1 cellular context compared by ENCODE assay signal in genomic region chr2:21032338-21033236, GRCh38.
A peak's percentile ranks its signal among the peaks of the same experiment; 100 is the strongest.
TF ChIP-seq lines count a peak whose summit lies in the region.

No MANE protein-coding gene starts in this region.

TF ChIP-seq in HepG2, 621 proteins besides CTCF, POLR2A, EP300 and RAD21 (continued from another document and continues in another):
- no peak for TF ChIP-seq RERE (CRISPR knock-in tag; IDR thresholded peaks at IDR 0.05; ENCODE audit: low read depth)
- no peak for TF ChIP-seq ZNF577 (CRISPR knock-in tag; IDR thresholded peaks at IDR 0.05; ENCODE audit: borderline replicate concordance, low read depth)
- TF ChIP-seq HDAC6 (IDR thresholded peaks at IDR 0.05; ENCODE audit: low read depth, low read length) = no peak
- TF ChIP-seq ZNF510 (CRISPR knock-in tag; IDR thresholded peaks at IDR 0.05; ENCODE audit: low read depth) = no peak
- 0 out of 2 replicates have a peak, but pooled peaks have one; percentile 20 for TF ChIP-seq ZNF766 (CRISPR knock-in tag; IDR thresholded peaks at IDR 0.05; ENCODE audit: borderline replicate concordance)
- TF ChIP-seq NR2F6 (IDR thresholded peaks at IDR 0.05) = no peak
- TF ChIP-seq NR2F6 (CRISPR knock-in tag; IDR thresholded peaks at IDR 0.05) = no peak
- TF ChIP-seq NR3C1 (CRISPR knock-in tag; IDR thresholded peaks at IDR 0.05) = no peak
- TF ChIP-seq DR1 (CRISPR knock-in tag; IDR thresholded peaks at IDR 0.05) = no peak
- TF ChIP-seq ZNF747 (CRISPR knock-in tag; IDR thresholded peaks at IDR 0.05; ENCODE audit: borderline replicate concordance) = no peak
- TF ChIP-seq, protein P1, sequence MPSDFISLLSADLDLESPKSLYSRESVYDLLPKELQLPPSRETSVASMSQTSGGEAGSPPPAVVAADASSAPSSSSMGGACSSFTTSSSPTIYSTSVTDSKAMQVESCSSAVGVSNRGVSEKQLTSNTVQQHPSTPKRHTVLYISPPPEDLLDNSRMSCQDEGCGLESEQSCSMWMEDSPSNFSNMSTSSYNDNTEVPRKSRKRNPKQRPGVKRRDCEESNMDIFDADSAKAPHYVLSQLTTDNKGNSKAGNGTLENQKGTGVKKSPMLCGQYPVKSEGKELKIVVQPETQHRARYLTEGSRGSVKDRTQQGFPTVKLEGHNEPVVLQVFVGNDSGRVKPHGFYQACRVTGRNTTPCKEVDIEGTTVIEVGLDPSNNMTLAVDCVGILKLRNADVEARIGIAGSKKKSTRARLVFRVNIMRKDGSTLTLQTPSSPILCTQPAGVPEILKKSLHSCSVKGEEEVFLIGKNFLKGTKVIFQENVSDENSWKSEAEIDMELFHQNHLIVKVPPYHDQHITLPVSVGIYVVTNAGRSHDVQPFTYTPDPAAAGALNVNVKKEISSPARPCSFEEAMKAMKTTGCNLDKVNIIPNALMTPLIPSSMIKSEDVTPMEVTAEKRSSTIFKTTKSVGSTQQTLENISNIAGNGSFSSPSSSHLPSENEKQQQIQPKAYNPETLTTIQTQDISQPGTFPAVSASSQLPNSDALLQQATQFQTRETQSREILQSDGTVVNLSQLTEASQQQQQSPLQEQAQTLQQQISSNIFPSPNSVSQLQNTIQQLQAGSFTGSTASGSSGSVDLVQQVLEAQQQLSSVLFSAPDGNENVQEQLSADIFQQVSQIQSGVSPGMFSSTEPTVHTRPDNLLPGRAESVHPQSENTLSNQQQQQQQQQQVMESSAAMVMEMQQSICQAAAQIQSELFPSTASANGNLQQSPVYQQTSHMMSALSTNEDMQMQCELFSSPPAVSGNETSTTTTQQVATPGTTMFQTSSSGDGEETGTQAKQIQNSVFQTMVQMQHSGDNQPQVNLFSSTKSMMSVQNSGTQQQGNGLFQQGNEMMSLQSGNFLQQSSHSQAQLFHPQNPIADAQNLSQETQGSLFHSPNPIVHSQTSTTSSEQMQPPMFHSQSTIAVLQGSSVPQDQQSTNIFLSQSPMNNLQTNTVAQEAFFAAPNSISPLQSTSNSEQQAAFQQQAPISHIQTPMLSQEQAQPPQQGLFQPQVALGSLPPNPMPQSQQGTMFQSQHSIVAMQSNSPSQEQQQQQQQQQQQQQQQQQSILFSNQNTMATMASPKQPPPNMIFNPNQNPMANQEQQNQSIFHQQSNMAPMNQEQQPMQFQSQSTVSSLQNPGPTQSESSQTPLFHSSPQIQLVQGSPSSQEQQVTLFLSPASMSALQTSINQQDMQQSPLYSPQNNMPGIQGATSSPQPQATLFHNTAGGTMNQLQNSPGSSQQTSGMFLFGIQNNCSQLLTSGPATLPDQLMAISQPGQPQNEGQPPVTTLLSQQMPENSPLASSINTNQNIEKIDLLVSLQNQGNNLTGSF (CRISPR knock-in tag; IDR thresholded peaks at IDR 0.05) = no peak
- TF ChIP-seq, protein P2, sequence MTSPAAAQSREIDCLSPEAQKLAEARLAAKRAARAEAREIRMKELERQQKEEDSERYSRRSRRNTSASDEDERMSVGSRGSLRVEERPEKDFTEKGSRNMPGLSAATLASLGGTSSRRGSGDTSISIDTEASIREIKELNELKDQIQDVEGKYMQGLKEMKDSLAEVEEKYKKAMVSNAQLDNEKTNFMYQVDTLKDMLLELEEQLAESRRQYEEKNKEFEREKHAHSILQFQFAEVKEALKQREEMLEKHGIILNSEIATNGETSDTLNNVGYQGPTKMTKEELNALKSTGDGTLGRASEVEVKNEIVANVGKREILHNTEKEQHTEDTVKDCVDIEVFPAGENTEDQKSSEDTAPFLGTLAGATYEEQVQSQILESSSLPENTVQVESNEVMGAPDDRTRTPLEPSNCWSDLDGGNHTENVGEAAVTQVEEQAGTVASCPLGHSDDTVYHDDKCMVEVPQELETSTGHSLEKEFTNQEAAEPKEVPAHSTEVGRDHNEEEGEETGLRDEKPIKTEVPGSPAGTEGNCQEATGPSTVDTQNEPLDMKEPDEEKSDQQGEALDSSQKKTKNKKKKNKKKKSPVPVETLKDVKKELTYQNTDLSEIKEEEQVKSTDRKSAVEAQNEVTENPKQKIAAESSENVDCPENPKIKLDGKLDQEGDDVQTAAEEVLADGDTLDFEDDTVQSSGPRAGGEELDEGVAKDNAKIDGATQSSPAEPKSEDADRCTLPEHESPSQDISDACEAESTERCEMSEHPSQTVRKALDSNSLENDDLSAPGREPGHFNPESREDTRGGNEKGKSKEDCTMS (CRISPR knock-in tag; conservative IDR thresholded peaks at IDR 0.05) = no peak
- no peak for TF ChIP-seq TMF1 (CRISPR knock-in tag; IDR thresholded peaks at IDR 0.05; ENCODE audit: low read depth)
- TF ChIP-seq, protein P3, sequence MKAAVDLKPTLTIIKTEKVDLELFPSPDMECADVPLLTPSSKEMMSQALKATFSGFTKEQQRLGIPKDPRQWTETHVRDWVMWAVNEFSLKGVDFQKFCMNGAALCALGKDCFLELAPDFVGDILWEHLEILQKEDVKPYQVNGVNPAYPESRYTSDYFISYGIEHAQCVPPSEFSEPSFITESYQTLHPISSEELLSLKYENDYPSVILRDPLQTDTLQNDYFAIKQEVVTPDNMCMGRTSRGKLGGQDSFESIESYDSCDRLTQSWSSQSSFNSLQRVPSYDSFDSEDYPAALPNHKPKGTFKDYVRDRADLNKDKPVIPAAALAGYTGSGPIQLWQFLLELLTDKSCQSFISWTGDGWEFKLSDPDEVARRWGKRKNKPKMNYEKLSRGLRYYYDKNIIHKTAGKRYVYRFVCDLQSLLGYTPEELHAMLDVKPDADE (CRISPR knock-in tag; IDR thresholded peaks at IDR 0.05) = no peak
- TF ChIP-seq NONO (IDR thresholded peaks at IDR 0.05) = no peak
- TF ChIP-seq NONO (CRISPR knock-in tag; conservative IDR thresholded peaks at IDR 0.05) = peak; percentile 46; the same call in 1 of the 2 replicates
- TF ChIP-seq MAFK (conservative IDR thresholded peaks at IDR 0.05 in 1 of 2, IDR thresholded peaks at IDR 0.05 in 1 of 2; ENCODE audit: low read length in 2 of 2) = no peak
- no peak for TF ChIP-seq ZNF75D (CRISPR knock-in tag; IDR thresholded peaks at IDR 0.05; ENCODE audit: borderline replicate concordance)
- TF ChIP-seq, protein P4, sequence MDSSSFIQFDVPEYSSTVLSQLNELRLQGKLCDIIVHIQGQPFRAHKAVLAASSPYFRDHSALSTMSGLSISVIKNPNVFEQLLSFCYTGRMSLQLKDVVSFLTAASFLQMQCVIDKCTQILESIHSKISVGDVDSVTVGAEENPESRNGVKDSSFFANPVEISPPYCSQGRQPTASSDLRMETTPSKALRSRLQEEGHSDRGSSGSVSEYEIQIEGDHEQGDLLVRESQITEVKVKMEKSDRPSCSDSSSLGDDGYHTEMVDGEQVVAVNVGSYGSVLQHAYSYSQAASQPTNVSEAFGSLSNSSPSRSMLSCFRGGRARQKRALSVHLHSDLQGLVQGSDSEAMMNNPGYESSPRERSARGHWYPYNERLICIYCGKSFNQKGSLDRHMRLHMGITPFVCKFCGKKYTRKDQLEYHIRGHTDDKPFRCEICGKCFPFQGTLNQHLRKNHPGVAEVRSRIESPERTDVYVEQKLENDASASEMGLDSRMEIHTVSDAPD (CRISPR knock-in tag; IDR thresholded peaks at IDR 0.05) = no peak
- TF ChIP-seq CBX5 (CRISPR knock-in tag; IDR thresholded peaks at IDR 0.05; ENCODE audit: borderline replicate concordance) = no peak
- TF ChIP-seq SMYD3 (CRISPR knock-in tag; IDR thresholded peaks at IDR 0.05) = no peak
- TF ChIP-seq WIZ (CRISPR knock-in tag; IDR thresholded peaks at IDR 0.05) = no peak
- peak; percentile 59; the same call in 1 of the 2 replicates for TF ChIP-seq HOXA5 (CRISPR knock-in tag; IDR thresholded peaks at IDR 0.05)
- TF ChIP-seq NFE2 (CRISPR knock-in tag; IDR thresholded peaks at IDR 0.05) = no peak
- TF ChIP-seq AHR (CRISPR knock-in tag; IDR thresholded peaks at IDR 0.05) = 0 out of 2 replicates have a peak, but pooled peaks have one; percentile 57
- no peak for TF ChIP-seq GFI1 (CRISPR knock-in tag; IDR thresholded peaks at IDR 0.05; ENCODE audit: borderline replicate concordance)
- no peak for TF ChIP-seq ZNF430 (CRISPR knock-in tag; IDR thresholded peaks at IDR 0.05)
- no peak for TF ChIP-seq ZNF800 (CRISPR knock-in tag; IDR thresholded peaks at IDR 0.05)
- no peak for TF ChIP-seq EEA1 (CRISPR knock-in tag; IDR thresholded peaks at IDR 0.05; ENCODE audit: borderline replicate concordance)
- no peak for TF ChIP-seq CBX1 (IDR thresholded peaks at IDR 0.05; ENCODE audit: low read depth)
- no peak for TF ChIP-seq ETV5 (CRISPR knock-in tag; IDR thresholded peaks at IDR 0.05; ENCODE audit: borderline replicate concordance)
- TF ChIP-seq STAG1 (CRISPR knock-in tag; IDR thresholded peaks at IDR 0.05) = no peak
- no peak for TF ChIP-seq SP2 (CRISPR knock-in tag; IDR thresholded peaks at IDR 0.05)
- TF ChIP-seq RFXANK (CRISPR knock-in tag; IDR thresholded peaks at IDR 0.05) = no peak; the same call in 1 of the 2 replicates
- no peak for TF ChIP-seq MAF1 (CRISPR knock-in tag; IDR thresholded peaks at IDR 0.05; ENCODE audit: borderline replicate concordance)
- TF ChIP-seq ZNF691 (CRISPR knock-in tag; IDR thresholded peaks at IDR 0.05; ENCODE audit: borderline replicate concordance, low read depth) = no peak
- no peak for TF ChIP-seq SOX6 (IDR thresholded peaks at IDR 0.05)
- TF ChIP-seq SOX6 (CRISPR knock-in tag; IDR thresholded peaks at IDR 0.05) = no peak
- no peak for TF ChIP-seq ZZZ3 (CRISPR knock-in tag; IDR thresholded peaks at IDR 0.05; ENCODE audit: borderline replicate concordance)
- TF ChIP-seq ZNF557 (CRISPR knock-in tag; IDR thresholded peaks at IDR 0.05) = no peak
- peak; percentile 32; the same call in 1 of the 2 replicates for TF ChIP-seq HOXA3 (CRISPR knock-in tag; IDR thresholded peaks at IDR 0.05)
- no peak for TF ChIP-seq ZBTB4 (CRISPR knock-in tag; IDR thresholded peaks at IDR 0.05; ENCODE audit: borderline replicate concordance)
- no peak for TF ChIP-seq ELF1 (CRISPR knock-in tag; IDR thresholded peaks at IDR 0.05)
